Comparison of ENCODE assay signal across 8 cellular contexts in the genomic region with DNA sequence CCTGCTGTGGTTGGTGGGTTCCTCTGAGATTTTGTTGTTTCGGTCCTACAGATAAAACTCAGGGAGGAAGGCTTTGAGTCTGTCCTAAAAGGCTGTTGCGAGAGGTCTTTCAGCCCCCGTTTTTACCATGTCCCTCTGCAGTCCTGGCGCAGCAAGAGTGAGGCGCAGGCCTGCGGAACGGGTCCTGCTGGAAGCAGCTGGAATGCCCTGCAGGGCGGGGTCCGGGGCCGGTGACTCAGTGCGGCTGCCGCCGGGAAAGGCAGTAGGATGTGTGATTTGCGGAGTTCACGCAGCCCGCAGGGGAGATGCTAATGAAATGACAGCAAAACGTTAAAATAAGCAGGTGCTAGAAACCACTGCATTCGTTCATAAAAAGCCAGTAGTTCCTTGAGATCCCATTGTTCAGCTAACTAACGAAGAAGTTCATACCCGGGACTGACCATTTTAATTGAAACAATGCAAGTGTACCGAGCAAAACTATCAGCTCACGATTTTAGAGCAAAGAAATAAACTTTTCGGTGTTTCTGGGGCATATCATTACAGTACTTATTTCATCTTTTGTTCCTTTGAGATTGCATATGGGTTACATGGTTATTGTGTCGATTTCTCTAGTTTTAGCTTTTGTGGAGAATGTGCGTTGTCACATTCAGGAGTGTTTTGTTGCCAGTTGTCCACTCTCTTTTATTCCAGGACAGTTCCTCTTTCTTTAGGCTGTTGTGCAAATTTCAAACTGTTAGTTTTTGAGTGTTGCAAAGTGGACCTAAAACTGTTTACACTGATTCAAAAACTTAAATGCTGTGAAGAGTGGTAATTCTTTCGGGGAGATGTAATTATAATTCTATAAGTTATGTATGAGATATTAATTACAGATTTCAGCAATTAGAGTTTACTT. TPM values are rescaled to one million over a fixed set of nuclear protein-coding genes. Genes with fewer than 3 reads are reported as not detected.
DNase-seq lines count a peak whose midpoint lies in the region; ATAC-seq and TF ChIP-seq lines count a peak whose summit lies in the region.

No MANE protein-coding gene starts in this region.

- H3K27me3 ChIP-seq in SK-N-SH (ENCODE audit: insufficient read depth) (no peaks in the 10 kb centered on the region), gastrocnemius medialis (no peaks in the 10 kb centered on the region)

- TF ChIP-seq EP300 in SK-N-SH (IDR thresholded peaks at IDR 0.05; ENCODE audit: borderline replicate concordance in 1 of 2, low read depth in 1 of 2, low read length in 1 of 2): peak; percentile 28 to 66; a peak in 2 of 4 replicates

- peaks cover 57% of the 10 kb centered on the region for H3K79me2 ChIP-seq in SK-N-SH (ENCODE audit: insufficient read depth)

- peaks cover 14% of the 10 kb centered on the region; the same call in 1 of the 2 replicates for H4K20me1 ChIP-seq in SK-N-SH (ENCODE audit: insufficient read depth)

- peak overlapping the region; percentile 88 for H3K4me3 ChIP-seq in GM12864 (ENCODE audit: low read depth, low read length)
- H3K4me3 ChIP-seq in NB4 (ENCODE audit: low read depth, low read length): peak overlapping the region; percentile 93
- peak overlapping the region; percentile 85 to 97 for H3K4me3 ChIP-seq in SK-N-SH (ENCODE audit: low read depth in 2 of 2, low read length in 1 of 2)
- peak overlapping the region; percentile 58 to 77 (median 65) for H3K4me3 ChIP-seq in gastrocnemius medialis

- H3K9me3 ChIP-seq in SK-N-SH (no peaks in the 10 kb centered on the region), gastrocnemius medialis (no peaks in the 10 kb centered on the region)

- peak; percentile 37 for ATAC-seq in HG02610 (IDR thresholded peaks at IDR 0.05; ENCODE audit: unreplicated experiment)
- ATAC-seq in gastrocnemius medialis: peak; percentile 9 to 20

- peaks cover 23 to 25% of the 10 kb centered on the region in 2 experiments for H3K4me1 ChIP-seq in SK-N-SH (ENCODE audit: control insufficient read depth in 1 of 2, insufficient read depth in 2 of 2, low read depth in 1 of 2, low read length in 1 of 2)
- peaks cover 14 to 19% of the 10 kb centered on the region in 2 donors for H3K4me1 ChIP-seq in gastrocnemius medialis

- TF ChIP-seq POLR2A in NB4 (IDR thresholded peaks at IDR 0.05; ENCODE audit: extremely low read depth, insufficient read length): no peak
- no peak for TF ChIP-seq POLR2A in gastrocnemius medialis (IDR thresholded peaks at IDR 0.05)

- H2AFZ ChIP-seq in SK-N-SH (ENCODE audit: low read depth): peak overlapping the region; percentile 57

- H3K9me2 ChIP-seq in SK-N-SH: no peaks in the 10 kb centered on the region

- peak; percentile 5; the same call in 1 of the 2 replicates for TF ChIP-seq RAD21 in SK-N-SH (IDR thresholded peaks at IDR 0.05; ENCODE audit: low read length)

- POLR2A ChIA-PET in SK-N-SH (lab: Yijun Ruan, JAX): interaction anchor here (1.0 to 1.5 kb wide), 3 partner anchors 24 to 589 kb away, joined by 3 to 13 read pairs (median 5); partner anchors contain the start of gene SEPTIN7

- CTCF ChIA-PET in SK-N-SH (lab: Yijun Ruan, JAX): interaction anchor here (1.0 to 5.8 kb wide), 5 partner anchors 11 to 808 kb away, joined by 3 to 33 read pairs (median 7); a partner anchor contains a TSS

- intact Hi-C loops in gastrocnemius medialis (cut with DNase I; ENCODE audit: low total_unique reads): no loop called here

- H3K4me2 ChIP-seq in SK-N-SH: peak overlapping the region; percentile 97

- TF ChIP-seq CTCF in GM12864 (IDR thresholded peaks at IDR 0.05; ENCODE audit: low read depth, low read length, missing control alignments) (no peak), NB4 (IDR thresholded peaks at IDR 0.05; ENCODE audit: low read depth, low read length) (no peak), SK-N-SH (IDR thresholded peaks at IDR 0.05) (0 out of 2 replicates have a peak, but pooled peaks have one; percentile 9), gastrocnemius medialis (IDR thresholded peaks at IDR 0.05 in 4 of 5, conservative IDR thresholded peaks at IDR 0.05 in 1 of 5) (no peak)

- in situ Hi-C loops in gastrocnemius medialis (cut with MboI; ENCODE audit: low sequenced_read_pairs in 4 of 4): no loop called here

- H3K27ac ChIP-seq in SK-N-SH (ENCODE audit: low read depth in 2 of 2, low read length in 1 of 2) (peak overlapping the region; percentile 87 to 94), gastrocnemius medialis (peak overlapping the region in 2 of 4 donors; percentile 4 to 69)

- DNase-seq in GM12864 (ENCODE audit: low read depth) (no peak), NB4 (ENCODE audit: low read depth) (peak; percentile 90), SK-N-SH (peak; percentile 90), astrocyte of the hippocampus (ENCODE audit: low read depth, low spot score) (peak; percentile 95), iPS DF 19.7 (ENCODE audit: low read depth, low spot score) (peak; percentile 47), gastrocnemius medialis (no peak), NAMALWA (ENCODE audit: low spot score) (no peak)

- H3K9ac ChIP-seq in SK-N-SH: peak overlapping the region; percentile 96

- peaks cover 23% of the 10 kb centered on the region for H3F3A ChIP-seq in SK-N-SH (replicated peaks; ENCODE audit: insufficient read depth)

- 1% methylated on average over 25 of the region's 26 CpGs for WGBS in SK-N-SH (ENCODE audit: low lambda C conversion rate)

- H3K36me3 ChIP-seq in SK-N-SH (replicated peaks in 1 of 2; ENCODE audit: control insufficient read depth in 1 of 2, insufficient read depth in 2 of 2, low read length in 1 of 2) (peaks cover 0 to 13% of the 10 kb centered on the region in 2 experiments), gastrocnemius medialis (no peaks in the 10 kb centered on the region)

TF ChIP-seq in SK-N-SH, 30 proteins besides CTCF, POLR2A, EP300 and RAD21 (continues in another document):
- TF ChIP-seq TEAD4 (IDR thresholded peaks at IDR 0.05; ENCODE audit: borderline replicate concordance, insufficient read depth) (peak; percentile 87), ZBTB33 (IDR thresholded peaks at IDR 0.05; ENCODE audit: borderline replicate concordance, low read depth) (0 out of 2 replicates have a peak, but pooled peaks have one; percentile 41), USF1 (IDR thresholded peaks at IDR 0.05; ENCODE audit: borderline replicate concordance, low read depth) (no peak; the same call in 1 of the 2 replicates), REST (IDR thresholded peaks at IDR 0.05; ENCODE audit: low read depth, low read length) (peak; percentile 57), MAX (IDR thresholded peaks at IDR 0.05; ENCODE audit: low read depth) (peak; percentile 77; the same call in 1 of the 2 replicates), TCF12 (IDR thresholded peaks at IDR 0.05) (peak; percentile 64; the same call in 1 of the 2 replicates)

RNA-seq across cellular contexts. Expression of gene ANLN, which starts 0.8 kb away (rescaled TPM):
- polyA plus RNA-seq in SK-N-SH (2012; rRNA removed): 17.1 and 21.2 TPM in 2 replicates
- polyA plus RNA-seq in SK-N-SH (2012; cell fraction: cytosol; rRNA removed): 10.0 and 12.1 TPM in 2 replicates
- 62.9 and 95.4 TPM in 2 replicates for polyA plus RNA-seq in SK-N-SH (2012; cell fraction: nucleus; rRNA removed)
- 1 to 10 TPM in 3 of 4 donors, under 1 TPM in 1; 0.73 to 1.8 (median 1.3) TPM for total RNA-seq in gastrocnemius medialis

Comparison
In these comparisons a context has a peak if more than half of its experiments do, and no peak if none do; other contexts are left out.
1. DNase-seq: peak in NB4 (single experiment), SK-N-SH (single experiment), astrocyte of the hippocampus (single experiment) and iPS DF 19.7 (single experiment); none in GM12864 (single experiment), gastrocnemius medialis (0 of 2) and NAMALWA (single experiment).
2. Peak in every context shown above with its lines, with median percentiles within 50 percentile points of each other: H3K4me3 ChIP-seq.